11 cellular contexts compared by ENCODE assay signal in the genomic region with DNA sequence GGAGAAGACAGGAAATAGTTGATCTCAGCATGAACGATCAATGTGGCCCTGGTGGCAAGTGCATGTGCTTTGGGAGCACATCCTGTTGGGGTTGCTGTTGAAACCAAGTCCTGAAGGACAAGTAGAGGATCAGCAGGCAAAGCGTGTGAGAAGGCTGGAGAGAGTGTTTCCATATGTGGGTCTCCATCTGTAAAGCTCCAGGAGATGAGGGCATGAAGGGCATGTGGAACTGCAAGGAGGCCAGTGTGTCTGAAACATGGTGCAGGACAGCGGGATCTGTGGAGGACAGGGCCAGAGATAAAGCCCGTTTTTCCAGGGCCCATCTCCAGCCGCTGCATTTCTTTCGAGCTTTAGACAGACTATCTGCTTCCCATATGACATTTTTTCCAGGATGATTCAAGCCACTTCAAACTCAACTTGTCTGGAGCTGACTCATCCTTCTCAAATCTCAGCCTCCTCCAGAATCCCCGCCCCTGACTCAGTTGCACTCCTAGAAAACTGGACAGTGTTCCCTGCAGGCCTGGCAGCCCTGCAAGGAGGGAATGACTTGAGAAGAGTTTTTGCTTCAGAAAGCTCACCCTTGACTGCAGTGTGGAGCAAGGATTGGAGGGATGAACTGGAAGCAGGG.
A peak's percentile ranks its signal among the peaks of the same experiment; 100 is the strongest.
DNase-seq lines count a peak whose midpoint lies in the region; ATAC-seq, FAIRE-seq and TF ChIP-seq lines count a peak whose summit lies in the region.
"Had no signal": no experiment of that assay in that cellular context is flagged by ENCODE, and none has a peak within 500 bp of the region (broad histone marks: within the 10 kb centered on the region; RNA-seq: fewer than 3 reads in every experiment).

No MANE protein-coding gene starts in this region.

- TF ChIP-seq CTCF in astrocyte (IDR thresholded peaks at IDR 0.05; ENCODE audit: insufficient read depth, low read depth, low read length) (no peak), lower lobe of right lung (IDR thresholded peaks at IDR 0.05) (no peak)

- H3K36me3 Mint-ChIP-seq in astrocyte (ENCODE audit: low read depth, unreplicated experiment), result no peaks in the 10 kb centered on the region
- H3K36me3 Mint-ChIP-seq in activated T-cell treated with anti-CD3 and anti-CD28 coated beads, Interleukin-2, amount 50 U/mL, for 4 hours (ENCODE audit: insufficient read depth), result no peaks in the 10 kb centered on the region

- H3K4me3 Mint-ChIP-seq in astrocyte (ENCODE audit: unreplicated experiment), result peak overlapping the region; percentile 12
- no peak overlapping the region for H3K4me3 Mint-ChIP-seq in activated T-cell treated with anti-CD3 and anti-CD28 coated beads, Interleukin-2, amount 50 U/mL, for 4 hours

- H3K4me1 Mint-ChIP-seq in astrocyte (ENCODE audit: low read depth, unreplicated experiment), result peaks cover 45% of the 10 kb centered on the region
- no peaks in the 10 kb centered on the region for H3K4me1 Mint-ChIP-seq in activated T-cell treated with anti-CD3 and anti-CD28 coated beads, Interleukin-2, amount 50 U/mL, for 4 hours (ENCODE audit: low read depth)

- H3K4me2 ChIP-seq in astrocyte (ENCODE audit: low read length), result peak overlapping the region; percentile 69

- H3K9ac ChIP-seq in astrocyte (ENCODE audit: low read length), result peak overlapping the region; percentile 48

- H3K27ac Mint-ChIP-seq in astrocyte (ENCODE audit: unreplicated experiment), result no peak overlapping the region

- no peaks in the 10 kb centered on the region for H3K9me3 Mint-ChIP-seq in astrocyte (ENCODE audit: unreplicated experiment)
- no peaks in the 10 kb centered on the region for H3K9me3 Mint-ChIP-seq in activated T-cell treated with anti-CD3 and anti-CD28 coated beads, Interleukin-2, amount 50 U/mL, for 4 hours

- no peaks in the 10 kb centered on the region for H3K36me3 ChIP-seq in astrocyte (ENCODE audit: insufficient read depth, low read length)
- no peaks in the 10 kb centered on the region for H3K36me3 ChIP-seq in lower lobe of right lung

- H3K27me3 ChIP-seq in astrocyte (ENCODE audit: insufficient read depth, low read length), result no peaks in the 10 kb centered on the region
- H3K27me3 ChIP-seq in lower lobe of right lung (ENCODE audit: low read depth), result no peaks in the 10 kb centered on the region

- H3K79me2 ChIP-seq in astrocyte (ENCODE audit: insufficient read depth, low read length), result no peaks in the 10 kb centered on the region

- H3K4me3 ChIP-seq in astrocyte (ENCODE audit: insufficient read depth, low read depth, low read length) (no peak overlapping the region), lower lobe of right lung (no peak overlapping the region)

- peak in 1 of 2 donors; percentile 25 for ATAC-seq in lower lobe of right lung
- no peak for ATAC-seq in GM19455 (IDR thresholded peaks at IDR 0.05; ENCODE audit: unreplicated experiment)
- no peak for ATAC-seq in activated T-cell treated with anti-CD3 and anti-CD28 coated beads, Interleukin-2, amount 50 U/mL, for 4 hours
- ATAC-seq: Panc1 had no signal

- peak; percentile 69 for DNase-seq in AG08395 (ENCODE audit: low spot score)
- DNase-seq in HS-5 (ENCODE audit: low read depth), result peak; percentile 31
- DNase-seq in astrocyte (ENCODE audit: low read depth), result peak; percentile 86
- DNase-seq in lower lobe of right lung, result no peak
- DNase-seq in germinal center (ENCODE audit: low spot score), result no peak
- no peak for DNase-seq in stimulated activated CD4-positive, alpha-beta T cell treated with anti-CD3 and anti-CD28 coated beads, Interleukin-1b, Interleukin-23, amount 100 ng/mL, for 48 hours
- no peak for DNase-seq in activated T-cell treated with anti-CD3 and anti-CD28 coated beads, Interleukin-2, amount 50 U/mL, for 4 hours
- DNase-seq: foreskin melanocyte, NCI-H2171 had no signal

- H3K9me3 ChIP-seq in astrocyte (ENCODE audit: insufficient read depth, low read depth, low read length), result no peaks in the 10 kb centered on the region
- H3K9me3 ChIP-seq in lower lobe of right lung, result no peaks in the 10 kb centered on the region

- H3K4me1 ChIP-seq in astrocyte (ENCODE audit: insufficient read depth, low read length) (peaks cover 40% of the 10 kb centered on the region), lower lobe of right lung (peaks cover 25% of the 10 kb centered on the region)

- H3K27ac ChIP-seq in astrocyte (ENCODE audit: low read depth, low read length) (peak overlapping the region; percentile 55), lower lobe of right lung (peak overlapping the region; percentile 26)

- H3K27me3 Mint-ChIP-seq in astrocyte (ENCODE audit: low read depth, unreplicated experiment), result no peaks in the 10 kb centered on the region
- peaks cover 3% of the 10 kb centered on the region for H3K27me3 Mint-ChIP-seq in activated T-cell treated with anti-CD3 and anti-CD28 coated beads, Interleukin-2, amount 50 U/mL, for 4 hours (ENCODE audit: low read depth)

- H2AFZ ChIP-seq in astrocyte (ENCODE audit: low read depth, low read length), result peak overlapping the region; percentile 30

- no peaks in the 10 kb centered on the region for H4K20me1 ChIP-seq in astrocyte (ENCODE audit: insufficient read depth, low read length)

- intact Hi-C loops in lower lobe of right lung (cut with DNase I), result no loop called here

- peak; percentile 77 for FAIRE-seq in astrocyte (lab: Jason Lieb, UNC)

Comparison
In these comparisons a context has a peak if more than half of its experiments do, and no peak if none do; other contexts are left out.
1. DNase-seq: peak in AG08395 (single experiment), HS-5 (single experiment) and astrocyte (single experiment); none in lower lobe of right lung (single experiment), germinal center (single experiment), stimulated activated CD4-positive, alpha-beta T cell treated with anti-CD3 and anti-CD28 coated beads, Interleukin-1b, Interleukin-23, amount 100 ng/mL, for 48 hours (single experiment) and activated T-cell treated with anti-CD3 and anti-CD28 coated beads, Interleukin-2, amount 50 U/mL, for 4 hours (single experiment).